In genomic region chr3:64575211-64575844, GRCh38 we compare ENCODE assay signal across 9 cellular contexts.
DNase-seq lines count a peak whose midpoint lies in the region; ATAC-seq and TF ChIP-seq lines count a peak whose summit lies in the region.
"Had no signal": no experiment of that assay in that cellular context is flagged by ENCODE, and none has a peak within 500 bp of the region (broad histone marks: within the 10 kb centered on the region; RNA-seq: fewer than 3 reads in every experiment).

No MANE protein-coding gene starts in this region.

- no peak overlapping the region for H3K9ac ChIP-seq in mammary epithelial cell (ENCODE audit: insufficient read depth, low read length)

- H3K4me3 Mint-ChIP-seq in osteocyte (ENCODE audit: unreplicated experiment) (no peak overlapping the region), CD14-positive monocyte (no peak overlapping the region)
- H3K4me3 Mint-ChIP-seq: T-helper 1 cell treated with Interleukin-12 subunit alpha and Interleukin-12 subunit beta and Interleukin-4 antibody, amounts not matched to agents 30 μg/mL and 1 μg/mL, for 36 hours had no signal

- H3K9me3 Mint-ChIP-seq in osteocyte (ENCODE audit: unreplicated experiment) (no peaks in the 10 kb centered on the region), CD14-positive monocyte (peaks cover 0 to 6% (median 4%) of the 10 kb centered on the region in 7 donors)
- H3K9me3 Mint-ChIP-seq: T-helper 1 cell treated with Interleukin-12 subunit alpha and Interleukin-12 subunit beta and Interleukin-4 antibody, amounts not matched to agents 30 μg/mL and 1 μg/mL, for 36 hours had no signal

- H3K4me3 ChIP-seq in mammary epithelial cell (replicated peaks in 1 of 3; ENCODE audit: insufficient read depth in 1 of 3, low read depth in 2 of 3, low read length in 3 of 3): no peak overlapping the region

- intact Hi-C loops in mammary epithelial cell (cut with micrococcal nuclease): loop anchor here (5.0 kb wide), 1 partner anchor 112 kb away; the partner anchor contains the start of gene ADAMTS9
- intact Hi-C loops in CD14-positive monocyte (cut with micrococcal nuclease): no loop called here

- in situ Hi-C loops in mammary epithelial cell (cut with MboI; ENCODE audit: low sequenced_read_pairs in 2 of 2): no loop called here

- H3K27me3 Mint-ChIP-seq in osteocyte (ENCODE audit: unreplicated experiment) (peaks cover 4% of the 10 kb centered on the region), CD14-positive monocyte (ENCODE audit: low read depth in 3 of 3) (no peaks in the 10 kb centered on the region)

- peak; percentile 66 to 78 for TF ChIP-seq CTCF in mammary epithelial cell (conservative IDR thresholded peaks at IDR 0.05 in 1 of 2, IDR thresholded peaks at IDR 0.05 in 1 of 2; ENCODE audit: extremely low read depth in 1 of 2, insufficient read depth in 1 of 2, low read depth in 1 of 2, low read length in 2 of 2)
- TF ChIP-seq CTCF in osteocyte (IDR thresholded peaks at IDR 0.05): peak; percentile 52
- no peak for TF ChIP-seq CTCF in CD14-positive monocyte (IDR thresholded peaks at IDR 0.05)

- dilution Hi-C loops in mammary epithelial cell (cut with HindIII; ENCODE audit: low sequenced_read_pairs): no loop called here

- no peaks in the 10 kb centered on the region for H3K27me3 ChIP-seq in mammary epithelial cell (ENCODE audit: insufficient read depth, low read length)

- no peaks in the 10 kb centered on the region for H3K36me3 Mint-ChIP-seq in osteocyte (ENCODE audit: unreplicated experiment)
- no peaks in the 10 kb centered on the region for H3K36me3 Mint-ChIP-seq in CD14-positive monocyte

- peak; percentile 77 for ATAC-seq in GM21360 (IDR thresholded peaks at IDR 0.05; ENCODE audit: unreplicated experiment)
- ATAC-seq in HG03575 (IDR thresholded peaks at IDR 0.05; ENCODE audit: extremely low read depth, insufficient number of reproducible peaks, low FRiP score, unreplicated experiment): peak; percentile 94

- DNase-seq in EL (peak; percentile 10), mammary epithelial cell (peak; percentile 27), osteocyte (ENCODE audit: extremely low spot score, unreplicated experiment) (no peak), CD14-positive monocyte (ENCODE audit: low spot score) (no peak), cerebellar cortex (ENCODE audit: low spot score) (no peak), NCI-H1048 (lab: John Stamatoyannopoulos, UW) (no peak)

- peaks cover 7% of the 10 kb centered on the region for H3K4me1 ChIP-seq in mammary epithelial cell (ENCODE audit: insufficient read depth, low read length)

- H3K27ac Mint-ChIP-seq in osteocyte (ENCODE audit: unreplicated experiment) (no peak overlapping the region), CD14-positive monocyte (no peak overlapping the region)
- H3K27ac Mint-ChIP-seq: T-helper 1 cell treated with Interleukin-12 subunit alpha and Interleukin-12 subunit beta and Interleukin-4 antibody, amounts not matched to agents 30 μg/mL and 1 μg/mL, for 36 hours had no signal

- H3K79me2 ChIP-seq in mammary epithelial cell (ENCODE audit: insufficient read depth, low read length): no peaks in the 10 kb centered on the region

- peaks cover 3% of the 10 kb centered on the region for H3K4me1 Mint-ChIP-seq in osteocyte (ENCODE audit: unreplicated experiment)
- no peaks in the 10 kb centered on the region for H3K4me1 Mint-ChIP-seq in CD14-positive monocyte

- no peaks in the 10 kb centered on the region for H4K20me1 ChIP-seq in mammary epithelial cell (ENCODE audit: insufficient read depth, low read length)

- no peaks in the 10 kb centered on the region for H3K36me3 ChIP-seq in mammary epithelial cell (ENCODE audit: insufficient read depth, low read length)

- no peaks in the 10 kb centered on the region for H3K9me3 ChIP-seq in mammary epithelial cell (replicated peaks; ENCODE audit: insufficient read depth, low read length)

- H3K27ac ChIP-seq in mammary epithelial cell (ENCODE audit: insufficient read depth, low read depth, low read length): no peak overlapping the region

- no peak overlapping the region for H3K4me2 ChIP-seq in mammary epithelial cell (ENCODE audit: insufficient read depth, low read depth, low read length)

- H2AFZ ChIP-seq in mammary epithelial cell (ENCODE audit: low read depth, low read length): no peak overlapping the region

- BruUV-seq in mammary epithelial cell (replicated peaks; lab: Mats Ljungman, UMichigan): no TSS peak

- WGBS in mammary epithelial cell (ENCODE audit: low coverage, missing lambda C conversion rate): 38% methylated on average over 2 of the region's 2 CpGs

- CTCF ChIA-PET in mammary epithelial cell (lab: Charles Lee; ENCODE audit: low non-redundant PET): interaction anchor here (0.6 kb wide), 1 partner anchor 12 kb away, joined by 3 read pairs; no protein-coding TSS in a partner anchor

Comparison
In these comparisons a context has a peak if more than half of its experiments do, and no peak if none do; other contexts are left out.
1. DNase-seq: peak in EL (single experiment) and mammary epithelial cell (single experiment); none in osteocyte (single experiment), CD14-positive monocyte (single experiment), cerebellar cortex (single experiment) and NCI-H1048 (single experiment).